16 cellular contexts compared by ENCODE assay signal in genomic region chr18:2967357-2967756, GRCh38. TPM values are rescaled to one million over a fixed set of nuclear protein-coding genes. Genes with fewer than 3 reads are reported as not detected.
DNase-seq lines count a peak whose midpoint lies in the region; ATAC-seq and TF ChIP-seq lines count a peak whose summit lies in the region.
"Had no signal": no experiment of that assay in that cellular context is flagged by ENCODE, and none has a peak within 500 bp of the region (broad histone marks: within the 10 kb centered on the region; RNA-seq: fewer than 3 reads in every experiment).

No MANE protein-coding gene starts in this region.

- H3K23ac ChIP-seq in mesenchymal stem cell (ENCODE audit: low read length in 2 of 2): no peak overlapping the region

- peak overlapping the region; percentile 88 for H3K4me3 ChIP-seq in CD4-positive, CD25-positive, alpha-beta regulatory T cell (ENCODE audit: low read depth, low read length)
- H3K4me3 ChIP-seq in GM12865 (ENCODE audit: low read depth, low read length) (peak overlapping the region; percentile 10; the same call in 1 of the 2 replicates), mesenchymal stem cell (ENCODE audit: insufficient read depth in 1 of 2, low read depth in 1 of 2, low read length in 2 of 2) (no peak overlapping the region), dorsolateral prefrontal cortex (no peak overlapping the region)
- H3K4me3 ChIP-seq: mucosa of descending colon, thyroid gland had no signal

- H2BK15ac ChIP-seq in mesenchymal stem cell (ENCODE audit: low read depth, poor library complexity, severe bottlenecking): no peak overlapping the region

- no peak overlapping the region for H3K9ac ChIP-seq in mesenchymal stem cell (ENCODE audit: low read length)
- H3K9ac ChIP-seq: parathyroid adenoma had no signal

- peak overlapping the region; percentile 72 to 86 (median 82) for H3K4me3 Mint-ChIP-seq in CD4-positive, CD25-positive, alpha-beta regulatory T cell
- H3K4me3 Mint-ChIP-seq in activated T-helper 2 cell treated with anti-CD3 and anti-CD28 coated beads, Interferon-gamma antibody, Interleukin-2, Interleukin-4, amounts not matched to agents 10 μg/mL and 5 μg/mL and 100 μg/mL, durations not matched to agents 14 hours and 24 hours and 36 hours (ENCODE audit: low read depth): no peak overlapping the region

- no peak overlapping the region for H4K8ac ChIP-seq in mesenchymal stem cell (ENCODE audit: low read length)

- H3K9me3 Mint-ChIP-seq in CD4-positive, CD25-positive, alpha-beta regulatory T cell: no peaks in the 10 kb centered on the region
- no peaks in the 10 kb centered on the region for H3K9me3 Mint-ChIP-seq in activated T-helper 2 cell treated with anti-CD3 and anti-CD28 coated beads, Interferon-gamma antibody, Interleukin-2, Interleukin-4, amounts not matched to agents 10 μg/mL and 5 μg/mL and 100 μg/mL, durations not matched to agents 14 hours and 24 hours and 36 hours

- no peak overlapping the region for H2BK5ac ChIP-seq in mesenchymal stem cell (ENCODE audit: low read depth, low read length, poor library complexity, severe bottlenecking)

- peaks cover 12% of the 10 kb centered on the region for H3K36me3 Mint-ChIP-seq in CD4-positive, CD25-positive, alpha-beta regulatory T cell
- peaks cover 57% of the 10 kb centered on the region for H3K36me3 Mint-ChIP-seq in activated T-helper 2 cell treated with anti-CD3 and anti-CD28 coated beads, Interferon-gamma antibody, Interleukin-2, Interleukin-4, amounts not matched to agents 10 μg/mL and 5 μg/mL and 100 μg/mL, durations not matched to agents 14 hours and 24 hours and 36 hours (ENCODE audit: low read depth)

- H3K27me3 Mint-ChIP-seq in CD4-positive, CD25-positive, alpha-beta regulatory T cell: no peaks in the 10 kb centered on the region
- H3K27me3 Mint-ChIP-seq in activated T-helper 2 cell treated with anti-CD3 and anti-CD28 coated beads, Interferon-gamma antibody, Interleukin-2, Interleukin-4, amounts not matched to agents 10 μg/mL and 5 μg/mL and 100 μg/mL, durations not matched to agents 14 hours and 24 hours and 36 hours (ENCODE audit: low read depth): no peaks in the 10 kb centered on the region

- H3K27me3 ChIP-seq in CD4-positive, CD25-positive, alpha-beta regulatory T cell (ENCODE audit: control insufficient read depth, insufficient read depth, low read length): no peaks in the 10 kb centered on the region
- H3K27me3 ChIP-seq in mesenchymal stem cell (ENCODE audit: control insufficient read depth in 1 of 2, insufficient read depth in 1 of 2, low read length in 2 of 2): no peaks in the 10 kb centered on the region
- H3K27me3 ChIP-seq in dorsolateral prefrontal cortex: no peaks in the 10 kb centered on the region
- H3K27me3 ChIP-seq: thyroid gland had no signal

- intact Hi-C loops in activated T-helper 2 cell treated with anti-CD3 and anti-CD28 coated beads, Interferon-gamma antibody, Interleukin-2, Interleukin-4, amounts not matched to agents 10 μg/mL and 5 μg/mL and 100 μg/mL, durations not matched to agents 14 hours and 24 hours and 36 hours (cut with micrococcal nuclease): no loop called here
- intact Hi-C loops in dorsolateral prefrontal cortex (cut with DNase I): loop anchor here in 1 of 2 donors (10.0 kb wide), 1 partner anchor 47 kb away; the partner anchor contains the start of gene LPIN2

- no peak overlapping the region for H3K4me2 ChIP-seq in mesenchymal stem cell (ENCODE audit: low read length, poor library complexity, severe bottlenecking)

- H2BK12ac ChIP-seq in mesenchymal stem cell (ENCODE audit: low read length in 2 of 2): no peak overlapping the region

- no peak overlapping the region for H3K14ac ChIP-seq in mesenchymal stem cell (ENCODE audit: low read length in 2 of 2)

- 92% methylated on average over 11 of the region's 11 CpGs for WGBS in mesenchymal stem cell

- H3K4ac ChIP-seq in mesenchymal stem cell (ENCODE audit: low read depth in 1 of 2, low read length in 2 of 2): peak overlapping the region in 1 of 2 experiments; percentile 56

- H4K91ac ChIP-seq in mesenchymal stem cell (ENCODE audit: low read length): no peak overlapping the region

- peak overlapping the region; percentile 58 for H2AK5ac ChIP-seq in mesenchymal stem cell (ENCODE audit: low read length, severe bottlenecking)

- no peak for DNase-seq in CD4-positive, CD25-positive, alpha-beta regulatory T cell
- peak; percentile 31 for DNase-seq in GM12865 (ENCODE audit: low read depth)
- no peak for DNase-seq in activated T-helper 2 cell treated with anti-CD3 and anti-CD28 coated beads, Interferon-gamma antibody, Interleukin-2, Interleukin-4, amounts not matched to agents 10 μg/mL and 5 μg/mL and 100 μg/mL, durations not matched to agents 14 hours and 24 hours and 36 hours (ENCODE audit: low spot score)
- DNase-seq in mesenchymal stem cell: no peak
- DNase-seq in hypothalamus (lab: John Stamatoyannopoulos, UW): no peak
- no peak for DNase-seq in dorsolateral prefrontal cortex
- no peak for DNase-seq in KG1 (lab: John Stamatoyannopoulos, UW)
- no peak for DNase-seq in cerebellar cortex (ENCODE audit: low spot score)
- DNase-seq: cerebellar nuclear complex; mucosa of descending colon; NCI-H187 treated with DMSO at 0.1 percent for 48 hours; NCI-H69; RPMI8226; stimulated activated CD4-positive, alpha-beta T cell treated with anti-CD3 and anti-CD28 coated beads, Interleukin-12 subunit alpha, Interleukin-12 subunit beta, amount 100 ng/mL, for 4 hours; thyroid gland had no signal

- peak overlapping the region; percentile 87 to 99 (median 95) for H3K27ac Mint-ChIP-seq in CD4-positive, CD25-positive, alpha-beta regulatory T cell
- H3K27ac Mint-ChIP-seq in activated T-helper 2 cell treated with anti-CD3 and anti-CD28 coated beads, Interferon-gamma antibody, Interleukin-2, Interleukin-4, amounts not matched to agents 10 μg/mL and 5 μg/mL and 100 μg/mL, durations not matched to agents 14 hours and 24 hours and 36 hours: peak overlapping the region; percentile 57

- H3K36me3 ChIP-seq in CD4-positive, CD25-positive, alpha-beta regulatory T cell (ENCODE audit: control insufficient read depth, insufficient read depth, low read length): peaks cover 2% of the 10 kb centered on the region
- peaks cover 0 to 3% of the 10 kb centered on the region in 2 experiments for H3K36me3 ChIP-seq in mesenchymal stem cell (ENCODE audit: control insufficient read depth in 1 of 2, insufficient read depth in 2 of 2, low read depth in 1 of 2, low read length in 2 of 2)
- H3K36me3 ChIP-seq: thyroid gland had no signal

- peak overlapping the region in 1 of 2 experiments; percentile 48 for H3K18ac ChIP-seq in mesenchymal stem cell (ENCODE audit: low read depth in 1 of 2, low read length in 2 of 2)

- H2AFZ ChIP-seq in mesenchymal stem cell (ENCODE audit: low read depth, low read length): no peak overlapping the region
- H2AFZ ChIP-seq: parathyroid adenoma had no signal

- H3K4me1 Mint-ChIP-seq in CD4-positive, CD25-positive, alpha-beta regulatory T cell: peaks cover 49 to 98% (median 75%) of the 10 kb centered on the region in 4 donors
- peaks cover 84% of the 10 kb centered on the region for H3K4me1 Mint-ChIP-seq in activated T-helper 2 cell treated with anti-CD3 and anti-CD28 coated beads, Interferon-gamma antibody, Interleukin-2, Interleukin-4, amounts not matched to agents 10 μg/mL and 5 μg/mL and 100 μg/mL, durations not matched to agents 14 hours and 24 hours and 36 hours (ENCODE audit: low read depth)

- H2BK120ac ChIP-seq in mesenchymal stem cell (ENCODE audit: low read depth, low read length): no peak overlapping the region

- H3K27ac ChIP-seq in CD4-positive, CD25-positive, alpha-beta regulatory T cell (ENCODE audit: insufficient read depth, low read length, poor library complexity, severe bottlenecking): peak overlapping the region; percentile 96
- H3K27ac ChIP-seq in mesenchymal stem cell (ENCODE audit: low read length, poor library complexity, severe bottlenecking) (no peak overlapping the region), dorsolateral prefrontal cortex (peak overlapping the region in 9 of 59 donors; percentile 7 to 77 (median 35))
- H3K27ac ChIP-seq: parathyroid adenoma had no signal

- ATAC-seq in CD4-positive, CD25-positive, alpha-beta regulatory T cell (ENCODE audit: low read depth in 2 of 2): no peak
- ATAC-seq: mucosa of descending colon had no signal

- TF ChIP-seq CTCF in GM12865 (IDR thresholded peaks at IDR 0.05; ENCODE audit: insufficient read depth, low read depth, low read length, missing control alignments) (no peak), dorsolateral prefrontal cortex (IDR thresholded peaks at IDR 0.05 in 54 of 56, conservative IDR thresholded peaks at IDR 0.05 in 2 of 56; ENCODE audit: low read depth in 1 of 56, partially characterized antibody in 56 of 56) (no peak)

- H3K4me1 ChIP-seq in CD4-positive, CD25-positive, alpha-beta regulatory T cell (ENCODE audit: control insufficient read depth, insufficient read depth, low read length, poor library complexity, severe bottlenecking): peaks cover 98% of the 10 kb centered on the region
- peaks cover 17% of the 10 kb centered on the region for H3K4me1 ChIP-seq in mesenchymal stem cell (ENCODE audit: control insufficient read depth, insufficient read depth, low read depth, low read length)

- no peaks in the 10 kb centered on the region for H3K9me3 ChIP-seq in CD4-positive, CD25-positive, alpha-beta regulatory T cell (ENCODE audit: control insufficient read depth in 2 of 2, low read length in 2 of 2)
- H3K9me3 ChIP-seq in mesenchymal stem cell (ENCODE audit: control insufficient read depth, low read length): no peaks in the 10 kb centered on the region
- H3K9me3 ChIP-seq: mucosa of descending colon, thyroid gland had no signal

- H3K79me1 ChIP-seq in mesenchymal stem cell (replicated peaks; ENCODE audit: low read length, poor library complexity, severe bottlenecking): peaks cover 27% of the 10 kb centered on the region

RNA-seq across cellular contexts. Expression of gene LPIN2, which starts 45.6 kb away (rescaled TPM):
- 61.2 TPM for total RNA-seq in CD4-positive, CD25-positive, alpha-beta regulatory T cell
- 10 to 100 TPM; 39.3 to 52.7 (median 44.8) TPM for polyA plus RNA-seq in CD4-positive, CD25-positive, alpha-beta regulatory T cell
- 87.9 and 95.9 TPM in 2 replicates for total RNA-seq in activated T-helper 2 cell treated with anti-CD3 and anti-CD28 coated beads, Interferon-gamma antibody, Interleukin-2, Interleukin-4, amounts not matched to agents 10 μg/mL and 5 μg/mL and 100 μg/mL, durations not matched to agents 14 hours and 24 hours and 36 hours
- polyA plus RNA-seq in mesenchymal stem cell (2013, experiment 1 of 2): 28.4 TPM
- polyA plus RNA-seq in mesenchymal stem cell (2013, experiment 2 of 2): 28.0 TPM
- 10 to 100 TPM; 37.1 to 95.3 (median 57.4) TPM for total RNA-seq in dorsolateral prefrontal cortex

Comparison
In these comparisons a context has a peak if more than half of its experiments do, and no peak if none do; other contexts are left out.
1. H3K4me3 ChIP-seq: peak in CD4-positive, CD25-positive, alpha-beta regulatory T cell (single experiment) and GM12865 (single experiment); none in mesenchymal stem cell (0 of 2) and dorsolateral prefrontal cortex (0 of 59).